9 cellular contexts compared by ENCODE assay signal in the genomic region with DNA sequence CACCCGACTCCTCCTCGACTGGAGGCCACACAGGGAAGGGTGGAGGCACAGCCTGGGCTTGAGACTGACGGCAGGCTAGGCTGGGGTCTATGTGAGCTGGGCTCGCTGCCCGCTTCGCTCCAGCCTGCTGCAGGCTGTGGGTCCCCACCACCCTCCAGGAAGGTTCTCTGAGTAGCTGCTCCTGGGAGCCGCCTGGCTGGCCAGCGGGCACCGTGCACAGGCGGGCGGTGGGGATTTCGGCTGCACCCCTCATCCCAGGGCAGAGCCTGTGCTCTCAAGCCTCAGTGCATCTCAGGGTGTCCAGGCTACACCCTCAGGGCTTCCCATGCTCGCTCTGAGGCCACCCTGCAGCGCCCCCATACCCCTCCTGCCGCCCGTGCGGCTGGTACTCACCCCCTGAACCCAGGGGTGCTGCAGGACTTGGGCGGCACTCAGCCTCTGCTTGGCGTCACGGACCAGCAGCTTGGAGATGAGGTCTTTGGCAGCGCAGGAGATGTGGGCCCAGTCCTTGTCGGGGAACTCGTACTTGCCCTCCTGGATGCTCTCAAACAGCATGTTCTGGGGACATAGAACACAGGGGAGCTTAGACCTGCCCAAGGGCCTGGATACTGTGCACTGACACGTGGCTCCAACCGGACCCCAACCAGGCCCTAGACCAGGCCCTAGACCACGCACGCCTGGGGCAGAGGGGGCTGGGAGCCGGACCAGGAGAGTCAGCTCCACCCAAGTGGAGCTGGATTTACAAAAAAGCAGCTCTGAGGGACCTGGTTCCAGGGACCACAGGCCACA. TPM values are rescaled to one million over a fixed set of nuclear protein-coding genes. Genes with fewer than 3 reads are reported as not detected.
DNase-seq lines count a peak whose midpoint lies in the region; ATAC-seq and TF ChIP-seq lines count a peak whose summit lies in the region.
"Had no signal": no experiment of that assay in that cellular context is flagged by ENCODE, and none has a peak within 500 bp of the region (broad histone marks: within the 10 kb centered on the region; RNA-seq: fewer than 3 reads in every experiment).

No MANE protein-coding gene starts in this region.

- no peaks in the 10 kb centered on the region for H3K79me2 ChIP-seq in OCI-LY1 (ENCODE audit: insufficient read depth, low read length)

- no peaks in the 10 kb centered on the region for H4K20me1 ChIP-seq in OCI-LY1 (ENCODE audit: insufficient read depth, low read length)

- no peaks in the 10 kb centered on the region for H3K9me3 Mint-ChIP-seq in CD4-positive, alpha-beta T cell
- no peaks in the 10 kb centered on the region for H3K9me3 Mint-ChIP-seq in effector memory CD8-positive, alpha-beta T cell
- no peaks in the 10 kb centered on the region for H3K9me3 Mint-ChIP-seq in endothelial cell (ENCODE audit: unreplicated experiment)

- no peaks in the 10 kb centered on the region for H3K27me3 ChIP-seq in CD4-positive, alpha-beta T cell (ENCODE audit: control insufficient read depth, insufficient read depth, low read length)
- H3K27me3 ChIP-seq in OCI-LY1 (ENCODE audit: insufficient read depth, low read length): no peaks in the 10 kb centered on the region
- H3K27me3 ChIP-seq in ovary: no peaks in the 10 kb centered on the region

- intact Hi-C loops in CD4-positive, alpha-beta T cell (cut with DNase I, micrococcal nuclease): no loop called here
- intact Hi-C loops in ovary (cut with DNase I): loop anchor here in 1 of 4 donors (10.0 kb wide), 1 partner anchor 796 kb away; a partner anchor contains a TSS

- TF ChIP-seq EP300 in ovary (IDR thresholded peaks at IDR 0.05): no peak

- H3K4me3 Mint-ChIP-seq in CD4-positive, alpha-beta T cell: peak overlapping the region; percentile 27
- peak overlapping the region; percentile 73 to 74 for H3K4me3 Mint-ChIP-seq in effector memory CD8-positive, alpha-beta T cell
- no peak overlapping the region for H3K4me3 Mint-ChIP-seq in endothelial cell (ENCODE audit: unreplicated experiment)

- H3K36me3 ChIP-seq in OCI-LY1 (ENCODE audit: insufficient read depth, low read length): peaks cover 43% of the 10 kb centered on the region
- H3K36me3 ChIP-seq in ovary: no peaks in the 10 kb centered on the region

- H3K4me3 ChIP-seq in OCI-LY1 (ENCODE audit: low read depth, low read length, poor library complexity, severe bottlenecking) (peak overlapping the region; percentile 77), ovary (no peak overlapping the region)

- TF ChIP-seq POLR2A in ovary (IDR thresholded peaks at IDR 0.05): no peak

- H3F3A ChIP-seq in OCI-LY1 (ENCODE audit: insufficient read depth, low read length): 0 out of 2 replicates have a peak, but pooled peaks cover 5% of the 10 kb centered on the region

- H3K27me3 Mint-ChIP-seq in CD4-positive, alpha-beta T cell: no peaks in the 10 kb centered on the region
- no peaks in the 10 kb centered on the region for H3K27me3 Mint-ChIP-seq in effector memory CD8-positive, alpha-beta T cell
- peaks cover 7% of the 10 kb centered on the region for H3K27me3 Mint-ChIP-seq in endothelial cell (ENCODE audit: unreplicated experiment)

- H3K27ac Mint-ChIP-seq in CD4-positive, alpha-beta T cell: peak overlapping the region; percentile 97
- peak overlapping the region; percentile 96 for H3K27ac Mint-ChIP-seq in effector memory CD8-positive, alpha-beta T cell
- no peak overlapping the region for H3K27ac Mint-ChIP-seq in endothelial cell (ENCODE audit: unreplicated experiment)

- H3K4me2 ChIP-seq in OCI-LY1 (ENCODE audit: low read length): peak overlapping the region; percentile 72

- no peaks in the 10 kb centered on the region for H3K9me3 ChIP-seq in CD4-positive, alpha-beta T cell (ENCODE audit: control insufficient read depth, low read length)
- H3K9me3 ChIP-seq in OCI-LY1 (ENCODE audit: low read length) (no peaks in the 10 kb centered on the region), ovary (no peaks in the 10 kb centered on the region)

- 84 to 85% (median 84%) methylated on average over 22 to 28 of the region's 28 CpGs for WGBS in ovary, 3 donors

- H2AFZ ChIP-seq in OCI-LY1 (ENCODE audit: low read length): no peak overlapping the region

- TF ChIP-seq CTCF in CD4-positive, alpha-beta T cell (IDR thresholded peaks at IDR 0.05): no peak
- TF ChIP-seq CTCF in OCI-LY1 (IDR thresholded peaks at IDR 0.05; ENCODE audit: low read length) (no peak), ovary (IDR thresholded peaks at IDR 0.05) (no peak), endothelial cell (IDR thresholded peaks at IDR 0.05; ENCODE audit: unreplicated experiment) (no peak)

- ATAC-seq in CD4-positive, alpha-beta T cell (ENCODE audit: poor library complexity): no peak
- ATAC-seq in effector memory CD8-positive, alpha-beta T cell (replicated peaks): no peak
- ATAC-seq in GM18858 (IDR thresholded peaks at IDR 0.05; ENCODE audit: unreplicated experiment): no peak
- no peak for ATAC-seq in GM21423 (IDR thresholded peaks at IDR 0.05; ENCODE audit: unreplicated experiment)

- no peak for DNase-seq in CD4-positive, alpha-beta T cell
- no peak for DNase-seq in effector memory CD8-positive, alpha-beta T cell
- DNase-seq in ovary (peak; percentile 22 to 48 (median 41)), endothelial cell (ENCODE audit: low spot score) (no peak), kidney glomerular epithelial cell (lab: John Stamatoyannopoulos, UW) (no peak)
- DNase-seq: NCI-H1930 had no signal

- H3K4me1 Mint-ChIP-seq in CD4-positive, alpha-beta T cell (ENCODE audit: low read depth): peaks cover 28% of the 10 kb centered on the region
- peaks cover 12 to 27% of the 10 kb centered on the region in 2 donors for H3K4me1 Mint-ChIP-seq in effector memory CD8-positive, alpha-beta T cell (ENCODE audit: low read depth in 2 of 2)
- peaks cover 5% of the 10 kb centered on the region for H3K4me1 Mint-ChIP-seq in endothelial cell (ENCODE audit: unreplicated experiment)

- H3K36me3 Mint-ChIP-seq in CD4-positive, alpha-beta T cell (ENCODE audit: low read depth): peaks cover 52% of the 10 kb centered on the region
- H3K36me3 Mint-ChIP-seq in effector memory CD8-positive, alpha-beta T cell (ENCODE audit: insufficient read depth): peaks cover 82% of the 10 kb centered on the region
- peaks cover 4% of the 10 kb centered on the region for H3K36me3 Mint-ChIP-seq in endothelial cell (ENCODE audit: low read depth, unreplicated experiment)

- CTCF ChIA-PET in CD4-positive, alpha-beta T cell (lab: Charles Lee): interaction anchor here (0.9 kb wide), 1 partner anchor 29 kb away, joined by 3 read pairs; no protein-coding TSS in a partner anchor

- peak overlapping the region; percentile 98 for H3K27ac ChIP-seq in CD4-positive, alpha-beta T cell (ENCODE audit: low read depth, low read length)
- H3K27ac ChIP-seq in OCI-LY1 (ENCODE audit: low read depth, low read length, poor library complexity, severe bottlenecking): peak overlapping the region; percentile 87
- H3K27ac ChIP-seq in ovary: peak overlapping the region; percentile 93 to 95

- peak overlapping the region; percentile 94 for H3K9ac ChIP-seq in OCI-LY1 (ENCODE audit: low read length)

- POLR2A ChIA-PET in CD4-positive, alpha-beta T cell (lab: Charles Lee): interaction anchor here (1.1 to 3.3 kb wide), 6 partner anchors 8 to 165 kb away, joined by 3 to 31 read pairs (median 6); a partner anchor contains a TSS

- no peaks in the 10 kb centered on the region for H3K9me2 ChIP-seq in OCI-LY1 (ENCODE audit: low read depth, low read length)

- H3K4me1 ChIP-seq in OCI-LY1 (ENCODE audit: insufficient read depth, low read length, severe bottlenecking): peaks cover 57% of the 10 kb centered on the region
- peaks cover 14% of the 10 kb centered on the region for H3K4me1 ChIP-seq in ovary (ENCODE audit: insufficient read depth)

RNA-seq across cellular contexts. Expression of a gene that starts 10.2 kb away (rescaled TPM):
- 100 to 1,000 TPM; 325 to 347 TPM for total RNA-seq in CD4-positive, alpha-beta T cell
- total RNA-seq in ovary: 100 to 1,000 TPM in 5 of 7 donors, 10 to 100 TPM in 2; 58.3 to 186 (median 122) TPM
- polyA plus RNA-seq in ovary: 10 to 100 TPM; 22.1 to 69.5 TPM
- total RNA-seq in endothelial cell (ENCODE audit: unreplicated experiment): 228 TPM

RNA-seq across cellular contexts. Expression of a gene that starts 25.3 kb away (rescaled TPM):
- total RNA-seq in CD4-positive, alpha-beta T cell: 10 to 100 TPM; 44.4 to 44.9 TPM
- total RNA-seq in ovary (100 to 1,000 TPM in 1 of 7 donors, 10 to 100 TPM in 6; 47.8 to 131 (median 90.2) TPM), endothelial cell (ENCODE audit: unreplicated experiment) (80.5 TPM)
- 10 to 100 TPM; 14.4 to 65.7 TPM for polyA plus RNA-seq in ovary

RNA-seq across cellular contexts. Expression of a gene that starts 55.3 kb away (rescaled TPM):
- total RNA-seq in CD4-positive, alpha-beta T cell: 10 to 100 TPM; 96.4 to 97.3 TPM
- 10 to 100 TPM; 16.6 to 61.5 (median 47.8) TPM for total RNA-seq in ovary
- polyA plus RNA-seq in ovary: 10 to 100 TPM; 21.1 to 22.5 TPM
- total RNA-seq in endothelial cell (ENCODE audit: unreplicated experiment): 88.5 TPM

RNA-seq across cellular contexts. Expression of a gene that starts 55.9 kb away (rescaled TPM):
- total RNA-seq in CD4-positive, alpha-beta T cell: 10 to 100 TPM; 17.4 to 17.9 TPM
- total RNA-seq in ovary: 10 to 100 TPM in 5 of 7 donors, 1 to 10 TPM in 2; 4.5 to 24.5 (median 10.7) TPM
- 10 to 100 TPM in 1 of 2 donors, 1 to 10 TPM in 1; 1.8 to 31.7 TPM for polyA plus RNA-seq in ovary
- 8.9 TPM for total RNA-seq in endothelial cell (ENCODE audit: unreplicated experiment)

Comparison
In these comparisons a context has a peak if more than half of its experiments do, and no peak if none do; other contexts are left out.
1. DNase-seq: peak in ovary (5 of 5); none in CD4-positive, alpha-beta T cell (0 of 10), effector memory CD8-positive, alpha-beta T cell (0 of 3), endothelial cell (single experiment) and kidney glomerular epithelial cell (single experiment).
2. Peak in every context shown above with its lines, with median percentiles within 50 percentile points of each other: H3K27ac ChIP-seq.